Comparison of ENCODE assay signal across 8 cellular contexts in genomic region chr4:102344520-102344954, GRCh38. TPM values are rescaled to one million over a fixed set of nuclear protein-coding genes. Genes with fewer than 3 reads are reported as not detected.
DNase-seq lines count a peak whose midpoint lies in the region; ATAC-seq and TF ChIP-seq lines count a peak whose summit lies in the region.

No MANE protein-coding gene starts in this region.

- peak overlapping the region; percentile 93 for H3K27ac Mint-ChIP-seq in activated naive CD4-positive, alpha-beta T cell treated with anti-CD3 and anti-CD28 coated beads for 36 hours

- H3K27ac ChIP-seq in RWPE1, result peak overlapping the region; percentile 70

- ATAC-seq in HG03342 (IDR thresholded peaks at IDR 0.05; ENCODE audit: unreplicated experiment) (peak; percentile 46), Right ventricle myocardium inferior (peak; percentile 78)

- peaks cover 39% of the 10 kb centered on the region for H3K4me1 Mint-ChIP-seq in activated naive CD4-positive, alpha-beta T cell treated with anti-CD3 and anti-CD28 coated beads for 36 hours (ENCODE audit: low read depth)

- intact Hi-C loops in activated naive CD4-positive, alpha-beta T cell treated with anti-CD3 and anti-CD28 coated beads for 36 hours (cut with micrococcal nuclease), result loop anchor here (2.0 kb wide), 3 partner anchors 82 to 1522 kb away; no protein-coding TSS in a partner anchor
- intact Hi-C loops in Right ventricle myocardium inferior (cut with DNase I) (no loop called here), posterior cingulate gyrus (cut with DNase I) (loop anchor here (10.0 kb wide), 1 partner anchor 90 kb away; no protein-coding TSS in a partner anchor)

- DNase-seq in C1 segment of cervical spinal cord (lab: John Stamatoyannopoulos, UW) (peak in 13 of 14 donors; percentile 4 to 71 (median 52)), RWPE1 (ENCODE audit: low spot score) (peak; percentile 61), Right ventricle myocardium inferior (ENCODE audit: missing footprints) (peak; percentile 83), posterior cingulate gyrus (peak; percentile 12 to 94 (median 56)), ureter (ENCODE audit: low spot score) (peak; percentile 62)
- peak; percentile 71 for DNase-seq in activated naive CD4-positive, alpha-beta T cell treated with anti-CD3 and anti-CD28 coated beads for 36 hours

- peaks cover 1% of the 10 kb centered on the region for H3K36me3 Mint-ChIP-seq in activated naive CD4-positive, alpha-beta T cell treated with anti-CD3 and anti-CD28 coated beads for 36 hours (ENCODE audit: low read depth)

- peak overlapping the region; percentile 83 for H3K4me3 Mint-ChIP-seq in activated naive CD4-positive, alpha-beta T cell treated with anti-CD3 and anti-CD28 coated beads for 36 hours

- H3K9me3 Mint-ChIP-seq in activated naive CD4-positive, alpha-beta T cell treated with anti-CD3 and anti-CD28 coated beads for 36 hours, result no peaks in the 10 kb centered on the region

- POLR2A ChIA-PET in RWPE1 (lab: Yijun Ruan, JAX; ENCODE audit: low non-redundant PET), result no interaction called here

- no peak for TF ChIP-seq CTCF in RWPE1 (conservative IDR thresholded peaks at IDR 0.05; ENCODE audit: low read depth)

- TF ChIP-seq POLR2A in GM19099 (IDR thresholded peaks at IDR 0.05; ENCODE audit: extremely low read depth, insufficient read length, low read depth), result peak; percentile 62

- CTCF ChIA-PET in RWPE1 (lab: Yijun Ruan, JAX), result interaction anchor here (0.6 to 0.7 kb wide), 6 partner anchors 14 to 1383 kb away, joined by 3 to 4 read pairs (median 3); no protein-coding TSS in a partner anchor
- CTCF ChIA-PET in activated naive CD4-positive, alpha-beta T cell treated with anti-CD3 and anti-CD28 coated beads for 36 hours (lab: Charles Lee), result interaction anchor here (1.3 to 1.9 kb wide), 7 partner anchors 13 to 755 kb away, joined by 3 to 8 read pairs (median 6); partner anchors contain the start of gene BDH2

- H3K27me3 Mint-ChIP-seq in activated naive CD4-positive, alpha-beta T cell treated with anti-CD3 and anti-CD28 coated beads for 36 hours (ENCODE audit: low read depth), result no peaks in the 10 kb centered on the region

RNA-seq across cellular contexts. Expression of gene SLC39A8, which starts 0.7 kb away (rescaled TPM):
- total RNA-seq in activated naive CD4-positive, alpha-beta T cell treated with anti-CD3 and anti-CD28 coated beads for 36 hours, result 10 to 100 TPM; 28.8 to 29.3 TPM
- total RNA-seq in Right ventricle myocardium inferior (3.1 TPM), ureter (12.9 TPM)

Comparison
In these comparisons a context has a peak if more than half of its experiments do, and no peak if none do; other contexts are left out.
1. Peak in every context shown above with its lines: DNase-seq, ATAC-seq and H3K27ac ChIP-seq.